Comparison of ENCODE assay signal across 1 cellular context in genomic region chr2:105600037-105600442, GRCh38.
A peak's percentile ranks its signal among the peaks of the same experiment; 100 is the strongest.
TF ChIP-seq lines count a peak whose summit lies in the region.

No MANE protein-coding gene starts in this region.

TF ChIP-seq in K562, 482 proteins besides CTCF, POLR2A, EP300 and RAD21 (continued from another document and continues in another):
- TF ChIP-seq ZFP91 (CRISPR knock-in tag; IDR thresholded peaks at IDR 0.05): no peak
- TF ChIP-seq HINFP (tag; conservative IDR thresholded peaks at IDR 0.05; ENCODE audit: low read depth): no peak
- no peak for TF ChIP-seq AFF1 (IDR thresholded peaks at IDR 0.05; ENCODE audit: low read depth in 1 of 2, partially characterized antibody in 2 of 2)
- TF ChIP-seq PATZ1 (CRISPR knock-in tag; IDR thresholded peaks at IDR 0.05; ENCODE audit: borderline replicate concordance): no peak
- TF ChIP-seq BACH1 (tag; IDR thresholded peaks at IDR 0.05): peak; percentile 72; the same call in 1 of the 2 replicates
- no peak for TF ChIP-seq NFXL1 (CRISPR knock-in tag; IDR thresholded peaks at IDR 0.05)
- TF ChIP-seq SIX5 (IDR thresholded peaks at IDR 0.05; ENCODE audit: borderline replicate concordance in 1 of 2, insufficient read depth in 1 of 2, low read depth in 1 of 2, low read length in 2 of 2): no peak
- TF ChIP-seq MXI1 (IDR thresholded peaks at IDR 0.05; ENCODE audit: low read depth, low read length): no peak
- TF ChIP-seq CTBP1 (IDR thresholded peaks at IDR 0.05; ENCODE audit: borderline replicate concordance): no peak
- TF ChIP-seq PCBP1 (IDR thresholded peaks at IDR 0.05; ENCODE audit: low read depth, low read length, poor library complexity, severe bottlenecking): no peak
- TF ChIP-seq CBX1 (IDR thresholded peaks at IDR 0.05; ENCODE audit: low read depth): no peak
- TF ChIP-seq ZZZ3 (IDR thresholded peaks at IDR 0.05): no peak
- no peak for TF ChIP-seq E4F1 (CRISPR knock-in tag; IDR thresholded peaks at IDR 0.05; ENCODE audit: borderline replicate concordance)
- TF ChIP-seq ZBTB40 (IDR thresholded peaks at IDR 0.05): no peak
- no peak for TF ChIP-seq ZBTB40 (CRISPR knock-in tag; IDR thresholded peaks at IDR 0.05)
- peak; percentile 50; the same call in 1 of the 2 replicates for TF ChIP-seq ZNF766 (CRISPR knock-in tag; conservative IDR thresholded peaks at IDR 0.05)
- TF ChIP-seq HMG20A (CRISPR knock-in tag; conservative IDR thresholded peaks at IDR 0.05): no peak
- TF ChIP-seq ZNF174 (CRISPR knock-in tag; IDR thresholded peaks at IDR 0.05): no peak
- TF ChIP-seq HSF4 (CRISPR knock-in tag; IDR thresholded peaks at IDR 0.05; ENCODE audit: borderline replicate concordance): 0 out of 2 replicates have a peak, but pooled peaks have one; percentile 36
- TF ChIP-seq ZSCAN29 (IDR thresholded peaks at IDR 0.05): no peak
- TF ChIP-seq FOXK2 (conservative IDR thresholded peaks at IDR 0.05 in 1 of 2, IDR thresholded peaks at IDR 0.05 in 1 of 2; ENCODE audit: low read depth in 2 of 2): no peak
